In genomic region chr18:35386600-35387366, GRCh38 we compare ENCODE assay signal across 8 cellular contexts. TPM values are rescaled to one million over a fixed set of nuclear protein-coding genes. Genes with fewer than 3 reads are reported as not detected.
DNase-seq lines count a peak whose midpoint lies in the region; ATAC-seq and TF ChIP-seq lines count a peak whose summit lies in the region.

No MANE protein-coding gene starts in this region.

- H3K79me2 ChIP-seq in OCI-LY7 (ENCODE audit: insufficient read depth, low read depth, low read length): no peaks in the 10 kb centered on the region
- H3K79me2 ChIP-seq in neural progenitor cell (ENCODE audit: low read depth): no peaks in the 10 kb centered on the region

- H3K4me3 ChIP-seq in OCI-LY7 (ENCODE audit: low read depth, low read length, poor library complexity, severe bottlenecking): no peak overlapping the region
- H3K4me3 ChIP-seq in fibroblast of mammary gland (ENCODE audit: control insufficient read depth, low read depth, low read length): no peak overlapping the region
- H3K4me3 ChIP-seq in neural progenitor cell: no peak overlapping the region
- H3K4me3 ChIP-seq in thyroid gland (replicated peaks in 1 of 3): no peak overlapping the region

- no peaks in the 10 kb centered on the region for H3K36me3 Mint-ChIP-seq in activated T-cell treated with anti-CD3 and anti-CD28 coated beads, Interleukin-2, amount 50 U/mL, for 24 hours (ENCODE audit: low read depth)
- H3K36me3 Mint-ChIP-seq in neural progenitor cell: no peaks in the 10 kb centered on the region

- TF ChIP-seq POLR2A in thyroid gland (IDR thresholded peaks at IDR 0.05): no peak

- H3F3A ChIP-seq in neural progenitor cell (ENCODE audit: low read depth): no peaks in the 10 kb centered on the region

- no peaks in the 10 kb centered on the region for H3K9me3 ChIP-seq in OCI-LY7 (ENCODE audit: low read length)
- H3K9me3 ChIP-seq in neural progenitor cell (ENCODE audit: low read depth): no peaks in the 10 kb centered on the region
- no peaks in the 10 kb centered on the region for H3K9me3 ChIP-seq in thyroid gland

- peaks cover 41% of the 10 kb centered on the region for H3K27me3 Mint-ChIP-seq in activated T-cell treated with anti-CD3 and anti-CD28 coated beads, Interleukin-2, amount 50 U/mL, for 24 hours
- H3K27me3 Mint-ChIP-seq in neural progenitor cell (ENCODE audit: insufficient read depth, low read depth): peaks cover 4% of the 10 kb centered on the region

- no peaks in the 10 kb centered on the region for H3K9me3 Mint-ChIP-seq in activated T-cell treated with anti-CD3 and anti-CD28 coated beads, Interleukin-2, amount 50 U/mL, for 24 hours
- peaks cover 2% of the 10 kb centered on the region for H3K9me3 Mint-ChIP-seq in neural progenitor cell

- CTCF ChIA-PET in OCI-LY7 (lab: Charles Lee; ENCODE audit: unreplicated experiment): no interaction called here

- no peak overlapping the region for H3K4me3 Mint-ChIP-seq in activated T-cell treated with anti-CD3 and anti-CD28 coated beads, Interleukin-2, amount 50 U/mL, for 24 hours
- no peak overlapping the region for H3K4me3 Mint-ChIP-seq in neural progenitor cell

- no peak overlapping the region for H3K27ac ChIP-seq in OCI-LY7 (ENCODE audit: low read depth, low read length, poor library complexity, severe bottlenecking)
- H3K27ac ChIP-seq in neural progenitor cell: no peak overlapping the region
- no peak overlapping the region for H3K27ac ChIP-seq in thyroid gland

- no peaks in the 10 kb centered on the region for H3K27me3 ChIP-seq in neural progenitor cell
- no peaks in the 10 kb centered on the region for H3K27me3 ChIP-seq in thyroid gland

- WGBS in thyroid gland, 2 donors: 29 to 30% methylated on average over 10 of the region's 10 CpGs

- H4K20me1 ChIP-seq in OCI-LY7 (ENCODE audit: insufficient read depth, low read length): no peaks in the 10 kb centered on the region
- H4K20me1 ChIP-seq in neural progenitor cell (ENCODE audit: low read depth): no peaks in the 10 kb centered on the region

- in situ Hi-C loops in Caki2 (cut with HindIII; ENCODE audit: low pct_unique_long_range_greater_than_20kb, low sequenced_read_pairs): no loop called here

- H3K4me1 Mint-ChIP-seq in activated T-cell treated with anti-CD3 and anti-CD28 coated beads, Interleukin-2, amount 50 U/mL, for 24 hours (ENCODE audit: low read depth): peaks cover 2% of the 10 kb centered on the region
- H3K4me1 Mint-ChIP-seq in neural progenitor cell: no peaks in the 10 kb centered on the region

- H2AFZ ChIP-seq in OCI-LY7 (ENCODE audit: low read length) (no peak overlapping the region), neural progenitor cell (replicated peaks) (peak overlapping the region; percentile 87)

- intact Hi-C loops in OCI-LY7 (cut with micrococcal nuclease; ENCODE audit: unreplicated experiment): loop anchor here (10.0 kb wide), 1 partner anchor 358 kb away; no protein-coding TSS in a partner anchor
- intact Hi-C loops in thyroid gland (cut with DNase I): no loop called here

- no peak overlapping the region for H3K27ac Mint-ChIP-seq in activated T-cell treated with anti-CD3 and anti-CD28 coated beads, Interleukin-2, amount 50 U/mL, for 24 hours
- H3K27ac Mint-ChIP-seq in neural progenitor cell: no peak overlapping the region

- POLR2A ChIA-PET in OCI-LY7 (lab: Charles Lee): interaction anchor here (1.1 kb wide), 1 partner anchor 174 kb away, joined by 3 read pairs; no protein-coding TSS in a partner anchor

- DNase-seq in Caki2 (ENCODE audit: low read depth) (peak; percentile 56), KG1 (lab: John Stamatoyannopoulos, UW) (peak; percentile 52), OCI-LY7 (ENCODE audit: low spot score) (peak; percentile 71), fibroblast of mammary gland (ENCODE audit: low read depth) (peak; percentile 86), neural progenitor cell (ENCODE audit: low spot score) (peak; percentile 90), thyroid gland (peak; percentile 58 to 70)
- DNase-seq in activated T-cell treated with anti-CD3 and anti-CD28 coated beads, Interleukin-2, amount 50 U/mL, for 24 hours: peak; percentile 56

- H3K9ac ChIP-seq in neural progenitor cell: no peak overlapping the region

- no TSS peak for BruUV-seq in OCI-LY7 (replicated peaks; lab: Mats Ljungman, UMichigan)

- H3K4me2 ChIP-seq in OCI-LY7 (ENCODE audit: low read length) (peak overlapping the region; percentile 46; the same call in 1 of the 2 replicates), neural progenitor cell (no peak overlapping the region)

- H3K4me1 ChIP-seq in OCI-LY7 (ENCODE audit: insufficient read depth, low read length, poor library complexity, severe bottlenecking) (peaks cover 5% of the 10 kb centered on the region), neural progenitor cell (no peaks in the 10 kb centered on the region), thyroid gland (peaks cover 4 to 5% of the 10 kb centered on the region in 2 donors)

- ATAC-seq in GM21390 (IDR thresholded peaks at IDR 0.05; ENCODE audit: unreplicated experiment): peak; percentile 73

- H3K9me2 ChIP-seq in OCI-LY7 (ENCODE audit: insufficient read depth, low read length): no peaks in the 10 kb centered on the region

- H3K36me3 ChIP-seq in OCI-LY7 (ENCODE audit: insufficient read depth, low read length): no peaks in the 10 kb centered on the region
- no peaks in the 10 kb centered on the region for H3K36me3 ChIP-seq in neural progenitor cell
- H3K36me3 ChIP-seq in thyroid gland: no peaks in the 10 kb centered on the region

- TF ChIP-seq CTCF in OCI-LY7 (conservative IDR thresholded peaks at IDR 0.05; ENCODE audit: low read length): peak; percentile 80
- peak; percentile 99 for TF ChIP-seq CTCF in fibroblast of mammary gland (conservative IDR thresholded peaks at IDR 0.05; ENCODE audit: control insufficient read depth, insufficient read depth, low read depth, low read length)
- peak; percentile 96 for TF ChIP-seq CTCF in neural progenitor cell (IDR thresholded peaks at IDR 0.05)
- peak; percentile 63 to 96 (median 76) for TF ChIP-seq CTCF in thyroid gland (IDR thresholded peaks at IDR 0.05)

RNA-seq across cellular contexts. Expression of gene ZNF396, which starts 9.6 kb away (rescaled TPM):
- total RNA-seq in Caki2 (2014; rRNA removed; shearing (Covaris generic); ENCODE audit: low replicate concordance): 1.3 and 2.7 TPM in 2 replicates
- total RNA-seq in OCI-LY7 (2014; rRNA removed; shearing (Covaris generic)): 0.13 and 0.38 TPM in 2 replicates
- total RNA-seq in OCI-LY7 (2022) (0.87 and 1.1 TPM in 2 replicates), neural progenitor cell (ENCODE audit: low replicate concordance) (1.4 and 2.2 TPM in 2 replicates), thyroid gland (10 to 100 TPM in 1 of 4 donors, 1 to 10 TPM in 3; 5.3 to 14.2 (median 9.1) TPM)

RNA-seq across cellular contexts. Expression of gene ZNF24, which starts 42.6 kb away (rescaled TPM):
- total RNA-seq in Caki2 (2014; rRNA removed; shearing (Covaris generic); ENCODE audit: low replicate concordance): 10.3 and 10.6 TPM in 2 replicates
- 13.6 and 16.7 TPM in 2 replicates for total RNA-seq in OCI-LY7 (2014; rRNA removed; shearing (Covaris generic))
- total RNA-seq in OCI-LY7 (2022) (29.8 and 31.4 TPM in 2 replicates), neural progenitor cell (ENCODE audit: low replicate concordance) (53.6 and 84.8 TPM in 2 replicates), thyroid gland (10 to 100 TPM; 54.9 to 76.2 (median 58.1) TPM)
